ENCODE assay signal across 1 cellular context in genomic region chr2:127053731-127054603, GRCh38.
TF ChIP-seq lines count a peak whose summit lies in the region.

No MANE protein-coding gene starts in this region.

TF ChIP-seq in HepG2, 621 proteins besides CTCF, POLR2A, EP300 and RAD21 (continued from another document):
- TF ChIP-seq ZBTB40 (IDR thresholded peaks at IDR 0.05) (no peak), ZBTB40 (CRISPR knock-in tag; IDR thresholded peaks at IDR 0.05) (no peak), NFATC3 (CRISPR knock-in tag; IDR thresholded peaks at IDR 0.05) (no peak), SMC3 (IDR thresholded peaks at IDR 0.05; ENCODE audit: low read length) (no peak), GTF2F1 (IDR thresholded peaks at IDR 0.05; ENCODE audit: low read length) (no peak), HNRNPL (IDR thresholded peaks at IDR 0.05; ENCODE audit: low read depth, low read length) (peak; percentile 96), PITX1 (CRISPR knock-in tag; IDR thresholded peaks at IDR 0.05) (no peak), ZNF687 (CRISPR knock-in tag; IDR thresholded peaks at IDR 0.05) (peak; percentile 37; the same call in 1 of the 2 replicates), HIC2 (CRISPR knock-in tag; IDR thresholded peaks at IDR 0.05; ENCODE audit: low read depth) (peak; percentile 25; the same call in 1 of the 2 replicates), CREM (IDR thresholded peaks at IDR 0.05) (no peak), CREM (CRISPR knock-in tag; IDR thresholded peaks at IDR 0.05) (no peak), ARHGAP35 (CRISPR knock-in tag; IDR thresholded peaks at IDR 0.05; ENCODE audit: borderline replicate concordance) (no peak), ZBTB33 (CRISPR knock-in tag; IDR thresholded peaks at IDR 0.05) (peak; percentile 58), GABPB1 (CRISPR knock-in tag; IDR thresholded peaks at IDR 0.05) (peak; percentile 17; the same call in 1 of the 2 replicates), CBX1 (IDR thresholded peaks at IDR 0.05; ENCODE audit: low read depth) (no peak), ZBTB39 (CRISPR knock-in tag; IDR thresholded peaks at IDR 0.05) (0 out of 2 replicates have a peak, but pooled peaks have one; percentile 49)
